In the genomic region with DNA sequence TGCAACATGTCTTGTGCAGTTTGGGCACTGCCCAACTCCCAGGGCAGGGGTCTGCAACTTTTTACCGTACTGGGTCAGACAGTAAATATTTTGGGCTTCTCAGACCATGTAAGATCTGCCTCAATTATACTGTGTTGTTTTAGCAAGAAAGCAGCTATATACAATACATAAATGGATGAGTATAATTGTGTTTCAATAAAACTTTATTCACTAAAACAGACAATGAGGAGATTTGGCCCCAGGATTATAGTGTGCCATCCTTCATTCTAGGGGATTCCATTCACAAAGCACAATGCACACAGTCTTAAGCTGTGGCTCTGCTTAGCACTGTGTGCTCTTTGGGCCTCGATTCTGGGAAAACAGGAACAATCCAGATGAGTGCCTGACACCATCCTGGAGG, we compare ENCODE assay signal across 4 cellular contexts.
"Had no signal": no experiment of that assay in that cellular context is flagged by ENCODE, and none has a peak within 500 bp of the region (broad histone marks: within the 10 kb centered on the region; RNA-seq: fewer than 3 reads in every experiment).

No MANE protein-coding gene starts in this region.

- DNase-seq: GDM1, GF-D8 had no signal

- FAIRE-seq: G401.6, GM18507 had no signal
